ENCODE assay signal across 16 cellular contexts in the genomic region with DNA sequence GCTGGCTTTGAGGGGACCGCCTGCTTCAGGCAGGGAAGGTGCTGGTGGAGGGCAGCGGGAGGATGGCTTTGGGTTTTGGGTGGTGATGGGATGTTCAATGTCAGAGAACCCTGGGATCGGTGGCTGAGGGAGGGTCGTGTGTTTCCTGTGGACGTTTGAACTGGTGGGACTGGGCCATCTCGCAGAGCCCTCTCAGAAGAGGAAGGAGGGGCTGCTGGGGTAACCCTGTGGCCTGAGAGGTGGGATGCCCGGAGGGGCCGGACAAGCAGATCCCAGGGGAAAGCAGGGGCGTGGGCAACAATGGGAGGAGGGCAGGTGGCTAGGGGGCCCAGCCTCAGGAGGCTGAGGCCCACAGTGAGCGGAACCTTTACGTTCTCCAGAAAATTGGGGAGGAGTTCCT. TPM values are rescaled to one million over a fixed set of nuclear protein-coding genes. Genes with fewer than 3 reads are reported as not detected.
A peak's percentile ranks its signal among the peaks of the same experiment; 100 is the strongest.
DNase-seq lines count a peak whose midpoint lies in the region; ATAC-seq and TF ChIP-seq lines count a peak whose summit lies in the region.
"Had no signal": no experiment of that assay in that cellular context is flagged by ENCODE, and none has a peak within 500 bp of the region (broad histone marks: within the 10 kb centered on the region; RNA-seq: fewer than 3 reads in every experiment).

No MANE protein-coding gene starts in this region.

- intact Hi-C loops in OCI-LY7 (cut with micrococcal nuclease; ENCODE audit: unreplicated experiment) (loop anchor here (5.0 kb wide), 2 partner anchors 85 to 125 kb away; partner anchors contain the start of genes ENTPD6 and GINS1), esophagus muscularis mucosa (cut with DNase I) (no loop called here), sciatic nerve (cut with DNase I) (no loop called here)

- POLR2A ChIA-PET in OCI-LY7 (lab: Charles Lee): no interaction called here

- no peaks in the 10 kb centered on the region for H3K9me2 ChIP-seq in OCI-LY7 (ENCODE audit: insufficient read depth, low read length)

- no TSS peak for BruUV-seq in OCI-LY7 (replicated peaks; lab: Mats Ljungman, UMichigan)

- H3K27ac ChIP-seq in OCI-LY7 (ENCODE audit: low read depth, low read length, poor library complexity, severe bottlenecking): no peak overlapping the region
- peak overlapping the region; percentile 18 to 86 (median 70) for H3K27ac ChIP-seq in esophagus muscularis mucosa (replicated peaks in 1 of 4)
- H3K27ac ChIP-seq: SJSA1 had no signal

- peaks cover 32% of the 10 kb centered on the region for H3K4me1 ChIP-seq in OCI-LY7 (ENCODE audit: insufficient read depth, low read length, poor library complexity, severe bottlenecking)
- peaks cover 3 to 22% (median 15%) of the 10 kb centered on the region in 4 donors for H3K4me1 ChIP-seq in esophagus muscularis mucosa
- H3K4me1 ChIP-seq: SJSA1 had no signal

- TF ChIP-seq EP300 in esophagus muscularis mucosa (IDR thresholded peaks at IDR 0.05): no peak

- H3K36me3 Mint-ChIP-seq in activated naive CD8-positive, alpha-beta T cell: peaks cover 4% of the 10 kb centered on the region
- H3K36me3 Mint-ChIP-seq in activated naive CD8-positive, alpha-beta T cell treated with anti-CD3 and anti-CD28 coated beads for 36 hours: no peaks in the 10 kb centered on the region

- H2AFZ ChIP-seq in OCI-LY7 (ENCODE audit: low read length): no peak overlapping the region

- H3K4me1 Mint-ChIP-seq in activated naive CD8-positive, alpha-beta T cell (ENCODE audit: low read depth): peaks cover 5% of the 10 kb centered on the region
- no peaks in the 10 kb centered on the region for H3K4me1 Mint-ChIP-seq in activated naive CD8-positive, alpha-beta T cell treated with anti-CD3 and anti-CD28 coated beads for 36 hours

- H4K20me1 ChIP-seq in OCI-LY7 (ENCODE audit: insufficient read depth, low read length): peaks cover 33% of the 10 kb centered on the region

- H3K9me3 ChIP-seq in OCI-LY7 (ENCODE audit: low read length) (no peaks in the 10 kb centered on the region), esophagus muscularis mucosa (no peaks in the 10 kb centered on the region)
- H3K9me3 ChIP-seq: SJSA1 had no signal

- no peak for ATAC-seq in sciatic nerve

- no peak for TF ChIP-seq CTCF in OCI-LY7 (conservative IDR thresholded peaks at IDR 0.05; ENCODE audit: low read length)
- TF ChIP-seq CTCF in esophagus muscularis mucosa (IDR thresholded peaks at IDR 0.05): no peak

- no peak for DNase-seq in activated naive CD8-positive, alpha-beta T cell treated with anti-CD3 and anti-CD28 coated beads for 36 hours
- DNase-seq in OCI-LY7 (ENCODE audit: low spot score) (no peak), esophagus muscularis mucosa (ENCODE audit: extremely low spot score) (no peak), sciatic nerve (ENCODE audit: low spot score) (peak; percentile 49), NK-92 (lab: John Stamatoyannopoulos, UW; ENCODE audit: unreplicated experiment) (no peak), SW 1271 (lab: John Stamatoyannopoulos, UW) (no peak), T-helper 9 cell (no peak)
- DNase-seq: amniotic stem cell; cortex of kidney; DMS 273 treated with DMSO at 0.1 percent for 48 hours; MV-4-11; NCI-H774; nucleus accumbens; stimulated activated CD4-positive, alpha-beta T cell treated with anti-CD3 and anti-CD28 coated beads, Interleukin-12 subunit alpha, Interleukin-12 subunit beta, amount 100 ng/mL, for 4 hours had no signal

- CTCF ChIA-PET in OCI-LY7 (lab: Charles Lee; ENCODE audit: unreplicated experiment): no interaction called here

- no peaks in the 10 kb centered on the region for H3K27me3 ChIP-seq in esophagus muscularis mucosa
- H3K27me3 ChIP-seq: SJSA1 had no signal

- H3K27ac Mint-ChIP-seq in activated naive CD8-positive, alpha-beta T cell: peak overlapping the region; percentile 75
- no peak overlapping the region for H3K27ac Mint-ChIP-seq in activated naive CD8-positive, alpha-beta T cell treated with anti-CD3 and anti-CD28 coated beads for 36 hours

- no peak overlapping the region for H3K4me3 Mint-ChIP-seq in activated naive CD8-positive, alpha-beta T cell
- no peak overlapping the region for H3K4me3 Mint-ChIP-seq in activated naive CD8-positive, alpha-beta T cell treated with anti-CD3 and anti-CD28 coated beads for 36 hours

- H3K9me3 Mint-ChIP-seq in activated naive CD8-positive, alpha-beta T cell (ENCODE audit: low read depth): no peaks in the 10 kb centered on the region
- no peaks in the 10 kb centered on the region for H3K9me3 Mint-ChIP-seq in activated naive CD8-positive, alpha-beta T cell treated with anti-CD3 and anti-CD28 coated beads for 36 hours

- WGBS in esophagus muscularis mucosa: 84% methylated on average over 11 of the region's 11 CpGs

- 0 out of 2 replicates have a peak overlapping the region, but pooled peaks have one; percentile 71 for H3K4me2 ChIP-seq in OCI-LY7 (ENCODE audit: low read length)

- H3K36me3 ChIP-seq in OCI-LY7 (ENCODE audit: insufficient read depth, low read length): no peaks in the 10 kb centered on the region; the same call in 1 of the 2 replicates
- H3K36me3 ChIP-seq in esophagus muscularis mucosa: peaks cover 82 to 100% (median 99%) of the 10 kb centered on the region in 4 donors

- no peak overlapping the region for H3K4me3 ChIP-seq in OCI-LY7 (ENCODE audit: low read depth, low read length, poor library complexity, severe bottlenecking)
- H3K4me3 ChIP-seq in esophagus muscularis mucosa: no peak overlapping the region
- H3K4me3 ChIP-seq: SJSA1 had no signal

- TF ChIP-seq POLR2A in esophagus muscularis mucosa (IDR thresholded peaks at IDR 0.05; ENCODE audit: low read depth): no peak

- no peaks in the 10 kb centered on the region for H3K27me3 Mint-ChIP-seq in activated naive CD8-positive, alpha-beta T cell
- no peaks in the 10 kb centered on the region for H3K27me3 Mint-ChIP-seq in activated naive CD8-positive, alpha-beta T cell treated with anti-CD3 and anti-CD28 coated beads for 36 hours

- H3K79me2 ChIP-seq in OCI-LY7 (ENCODE audit: insufficient read depth, low read depth, low read length): no peaks in the 10 kb centered on the region

RNA-seq across cellular contexts. Expression of gene PYGB, which starts 34.9 kb away (rescaled TPM):
- total RNA-seq in activated naive CD8-positive, alpha-beta T cell treated with anti-CD3 and anti-CD28 coated beads for 36 hours: 10 to 100 TPM; 30.3 to 31.0 TPM
- 4.5 and 4.9 TPM in 2 replicates for total RNA-seq in OCI-LY7 (2014; rRNA removed; shearing (Covaris generic))
- total RNA-seq in OCI-LY7 (2022) (6.4 and 7.0 TPM in 2 replicates), esophagus muscularis mucosa (100 to 1,000 TPM; 398 to 632 (median 462) TPM), sciatic nerve (37.9 TPM)

Comparison
In these comparisons a context has a peak if more than half of its experiments do, and no peak if none do; other contexts are left out.
1. RNA of gene PYGB, which starts 34.9 kb away (total RNA-seq): 398 to 632 TPM in esophagus muscularis mucosa; 37.9 TPM in sciatic nerve (single experiment), 30.3 to 31.0 TPM in activated naive CD8-positive, alpha-beta T cell treated with anti-CD3 and anti-CD28 coated beads for 36 hours and 4.5 to 7.0 TPM in OCI-LY7; every median in the first group is over 10 times any median in the second.